ENCODE assay signal across 1 cellular context in the genomic region with DNA sequence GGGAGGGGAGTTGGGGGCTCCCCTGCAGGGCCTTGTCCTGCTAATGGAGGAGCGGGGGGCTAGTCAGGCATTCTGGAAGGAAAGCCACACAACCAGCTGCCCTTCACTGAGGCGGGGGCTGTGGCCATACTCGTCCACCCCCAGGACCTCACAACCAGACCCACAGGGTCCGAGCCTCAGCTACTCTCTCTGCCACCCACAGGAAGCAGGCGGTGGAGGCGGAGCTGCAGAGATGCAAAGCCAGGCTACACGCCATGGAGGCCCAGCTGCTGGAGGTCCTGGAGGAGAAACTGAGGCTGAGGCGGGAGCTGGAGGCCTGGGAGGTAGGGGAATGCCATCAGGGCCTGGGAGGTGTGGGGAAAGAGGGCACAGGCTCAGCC.
TF ChIP-seq lines count a peak whose summit lies in the region.

No MANE protein-coding gene starts in this region.

TF ChIP-seq in HCT116, 20 proteins besides CTCF, POLR2A, EP300 and RAD21 (continued from another document):
- TF ChIP-seq SRF (IDR thresholded peaks at IDR 0.05; ENCODE audit: low read depth) = no peak
